Comparison of ENCODE assay signal across 1 cellular context in the genomic region with DNA sequence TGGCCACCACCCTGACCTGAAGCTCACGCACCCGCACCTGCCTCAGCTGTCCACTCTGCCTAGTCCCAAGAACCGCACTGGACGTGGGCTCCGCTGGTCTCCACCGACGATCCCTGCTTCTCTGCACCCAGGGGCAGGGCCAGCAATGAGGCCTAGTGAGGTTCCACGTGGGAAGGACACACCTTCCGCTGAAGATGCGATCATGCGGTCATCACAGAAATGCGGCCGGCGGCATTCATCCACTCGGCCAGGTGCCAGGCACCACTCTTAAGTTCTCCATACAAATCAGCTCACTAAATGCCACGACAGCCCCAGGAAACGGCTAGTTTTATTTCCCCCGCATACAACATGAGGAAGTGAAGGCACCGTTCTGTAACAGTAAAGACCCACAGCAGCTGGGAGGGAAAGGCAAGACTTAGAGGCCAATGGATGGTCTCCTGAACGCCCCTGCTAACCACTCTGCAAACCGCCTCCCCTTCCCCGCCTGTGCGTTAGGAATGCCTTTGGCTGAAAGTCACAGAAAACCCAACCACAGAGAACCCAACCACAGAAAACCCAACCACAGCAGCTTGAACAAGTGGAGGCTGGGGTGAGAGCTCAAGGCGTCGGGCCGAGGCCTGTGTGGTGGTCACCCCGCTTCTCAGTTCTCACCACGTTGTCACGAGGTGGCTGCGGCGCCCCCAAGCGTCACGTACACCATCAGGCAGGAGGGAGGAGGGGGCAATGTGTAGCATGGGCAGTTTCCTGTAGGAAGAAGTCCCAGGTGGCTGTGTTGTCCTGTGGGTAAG.
A peak's percentile ranks its signal among the peaks of the same experiment; 100 is the strongest.
TF ChIP-seq lines count a peak whose summit lies in the region.

No MANE protein-coding gene starts in this region.

TF ChIP-seq in K562, 482 proteins besides CTCF, POLR2A, EP300 and RAD21:
- TF ChIP-seq SOX6 (IDR thresholded peaks at IDR 0.05): no peak
- no peak for TF ChIP-seq THRAP3 (IDR thresholded peaks at IDR 0.05; ENCODE audit: borderline replicate concordance)
- peak in 1 of 2 experiments; percentile 18 for TF ChIP-seq E2F6 (IDR thresholded peaks at IDR 0.05; ENCODE audit: borderline replicate concordance in 1 of 2, extremely low read depth in 1 of 2, insufficient read depth in 1 of 2, insufficient read length in 1 of 2, low read depth in 1 of 2, low read length in 1 of 2, poor library complexity in 1 of 2, severe bottlenecking in 1 of 2)
- no peak for TF ChIP-seq BHLHE40 (IDR thresholded peaks at IDR 0.05; ENCODE audit: low read length)
